In genomic region chr17:41325611-41326010, GRCh38 we compare ENCODE assay signal across 1 cellular context.
TF ChIP-seq lines count a peak whose summit lies in the region.

No MANE protein-coding gene starts in this region.

TF ChIP-seq in IMR-90, 13 proteins besides CTCF, POLR2A, EP300 and RAD21:
- TF ChIP-seq MAZ (IDR thresholded peaks at IDR 0.05; ENCODE audit: borderline replicate concordance, low read depth, low read length) (no peak), CEBPB (IDR thresholded peaks at IDR 0.05; ENCODE audit: low read depth, low read length) (no peak), RFX5 (IDR thresholded peaks at IDR 0.05; ENCODE audit: low read depth, low read length) (no peak), BHLHE40 (IDR thresholded peaks at IDR 0.05; ENCODE audit: low read depth, low read length) (no peak), MXI1 (IDR thresholded peaks at IDR 0.05; ENCODE audit: borderline replicate concordance, low read depth, low read length) (no peak), FOS (IDR thresholded peaks at IDR 0.05; ENCODE audit: low read depth, low read length) (no peak), RCOR1 (IDR thresholded peaks at IDR 0.05; ENCODE audit: insufficient replicate concordance, low read length) (no peak), CHD1 (IDR thresholded peaks at IDR 0.05; ENCODE audit: low read depth, low read length) (no peak), SMC3 (IDR thresholded peaks at IDR 0.05; ENCODE audit: low read depth, low read length) (no peak), NFE2L2 (IDR thresholded peaks at IDR 0.05; ENCODE audit: low read depth, low read length) (no peak)
